Comparison of ENCODE assay signal across 22 cellular contexts in the genomic region with DNA sequence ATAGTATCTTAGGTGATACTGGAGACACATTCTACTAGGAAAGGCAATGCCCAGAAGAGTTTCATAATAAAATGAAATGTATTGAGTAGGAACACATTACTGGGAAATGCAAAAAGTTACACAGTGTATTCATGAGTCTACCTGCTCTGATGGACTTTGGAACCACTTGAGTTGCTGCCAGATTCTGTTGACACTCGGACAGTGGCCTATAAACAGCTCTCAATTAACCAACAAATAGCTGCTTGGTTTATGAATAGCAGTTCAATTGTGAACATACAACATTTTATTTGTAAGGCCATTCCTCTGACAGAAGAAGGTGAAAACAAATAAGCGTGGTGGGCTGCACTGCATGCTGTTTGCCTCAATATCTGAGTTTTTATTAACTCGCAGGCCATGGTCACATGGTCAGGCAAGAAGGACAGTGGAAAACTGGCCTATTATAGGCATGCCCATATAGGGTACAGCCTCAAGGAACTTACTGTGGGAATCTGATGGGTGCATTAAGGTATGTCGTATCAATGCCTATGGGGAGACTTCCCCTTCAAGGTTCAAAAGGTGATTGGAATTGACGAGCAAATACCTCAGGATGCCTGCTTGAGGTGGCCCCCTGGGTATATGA.
"Had no signal": no experiment of that assay in that cellular context is flagged by ENCODE, and none has a peak within 500 bp of the region (broad histone marks: within the 10 kb centered on the region; RNA-seq: fewer than 3 reads in every experiment).

No MANE protein-coding gene starts in this region.

- H3K27ac Mint-ChIP-seq: activated B cell treated with CpG ODN at 0.5 μM for 24 hours; activated CD4-positive, alpha-beta memory T cell treated with anti-CD3 and anti-CD28 coated beads for 36 hours; activated CD4-positive, alpha-beta T cell treated with anti-CD3 and anti-CD28 coated beads for 36 hours; activated naive CD4-positive, alpha-beta T cell treated with anti-CD3 and anti-CD28 coated beads for 36 hours; activated naive CD8-positive, alpha-beta T cell treated with anti-CD3 and anti-CD28 coated beads, Interleukin-2, amount 10 ng/mL, durations not matched to agents 7 days and 5 days; activated T-cell treated with anti-CD3 and anti-CD28 coated beads, Interleukin-2, amount 50 U/mL, for 72 hours; immature natural killer cell; mesothelial cell of epicardium; natural killer cell treated with Interleukin-12 subunit alpha and Interleukin-12 subunit beta and Interleukin-15 and Interleukin-18, amount 100 ng/mL, for 72 hours; stimulated activated naive CD8-positive, alpha-beta T cell treated with anti-CD3 and anti-CD28 coated beads, Interleukin-15, Interleukin-2, amounts not matched to agents 100 ng/mL and 50 ng/mL, for 24 hours; T-helper 1 cell treated with Interleukin-12 subunit alpha and Interleukin-12 subunit beta and Interleukin-4 antibody, amounts not matched to agents 30 μg/mL and 1 μg/mL, for 36 hours had no signal

- DNase-seq: activated B cell treated with CpG ODN at 0.5 μM for 24 hours; activated CD4-positive, alpha-beta memory T cell treated with anti-CD3 and anti-CD28 coated beads for 36 hours; activated CD4-positive, alpha-beta T cell treated with anti-CD3 and anti-CD28 coated beads for 36 hours; activated effector memory CD4-positive, alpha-beta T cell treated with Interleukin-2 at 50 U/mL for 16 hours; activated naive CD4-positive, alpha-beta T cell treated with anti-CD3 and anti-CD28 coated beads for 36 hours; activated naive CD8-positive, alpha-beta T cell treated with anti-CD3 and anti-CD28 coated beads, Interleukin-2, amount 10 ng/mL, durations not matched to agents 7 days and 5 days; activated T-cell treated with anti-CD3 and anti-CD28 coated beads, Interleukin-2, amount 50 U/mL, for 72 hours; amniotic stem cell; dermis blood vessel endothelial cell; effector CD8-positive, alpha-beta T cell; foreskin keratinocyte; immature natural killer cell; left ventricle myocardium inferior; mammary epithelial cell; ovary; right cardiac atrium; stimulated activated CD4-positive, alpha-beta T cell treated with anti-CD3 and anti-CD28 coated beads, Interleukin-1b, Interleukin-23, amount 100 ng/mL, for 48 hours; tibial artery had no signal

- H3K4me1 Mint-ChIP-seq: activated B cell treated with CpG ODN at 0.5 μM for 24 hours; activated CD4-positive, alpha-beta T cell treated with anti-CD3 and anti-CD28 coated beads for 36 hours; activated naive CD8-positive, alpha-beta T cell treated with anti-CD3 and anti-CD28 coated beads, Interleukin-2, amount 10 ng/mL, durations not matched to agents 7 days and 5 days; immature natural killer cell had no signal

- H3K9me3 Mint-ChIP-seq: activated CD4-positive, alpha-beta memory T cell treated with anti-CD3 and anti-CD28 coated beads for 36 hours; activated naive CD4-positive, alpha-beta T cell treated with anti-CD3 and anti-CD28 coated beads for 36 hours; activated T-cell treated with anti-CD3 and anti-CD28 coated beads, Interleukin-2, amount 50 U/mL, for 72 hours; immature natural killer cell; natural killer cell treated with Interleukin-12 subunit alpha and Interleukin-12 subunit beta and Interleukin-15 and Interleukin-18, amount 100 ng/mL, for 72 hours; stimulated activated naive CD8-positive, alpha-beta T cell treated with anti-CD3 and anti-CD28 coated beads, Interleukin-15, Interleukin-2, amounts not matched to agents 100 ng/mL and 50 ng/mL, for 24 hours; T-helper 1 cell treated with Interleukin-12 subunit alpha and Interleukin-12 subunit beta and Interleukin-4 antibody, amounts not matched to agents 30 μg/mL and 1 μg/mL, for 36 hours had no signal

- H3K4me1 ChIP-seq: foreskin keratinocyte had no signal

- H3K4me3 ChIP-seq: left ventricle myocardium inferior, ovary, tibial artery had no signal

- H3K27ac ChIP-seq: foreskin keratinocyte, left ventricle myocardium inferior, ovary, tibial artery had no signal

- H3K9me3 ChIP-seq: left ventricle myocardium inferior, ovary, tibial artery had no signal

- H3K4me3 Mint-ChIP-seq: activated B cell treated with CpG ODN at 0.5 μM for 24 hours; activated CD4-positive, alpha-beta memory T cell treated with anti-CD3 and anti-CD28 coated beads for 36 hours; activated CD4-positive, alpha-beta T cell treated with anti-CD3 and anti-CD28 coated beads for 36 hours; activated naive CD4-positive, alpha-beta T cell treated with anti-CD3 and anti-CD28 coated beads for 36 hours; activated naive CD8-positive, alpha-beta T cell treated with anti-CD3 and anti-CD28 coated beads, Interleukin-2, amount 10 ng/mL, durations not matched to agents 7 days and 5 days; activated T-cell treated with anti-CD3 and anti-CD28 coated beads, Interleukin-2, amount 50 U/mL, for 72 hours; immature natural killer cell; mesothelial cell of epicardium; natural killer cell treated with Interleukin-12 subunit alpha and Interleukin-12 subunit beta and Interleukin-15 and Interleukin-18, amount 100 ng/mL, for 72 hours; stimulated activated naive CD8-positive, alpha-beta T cell treated with anti-CD3 and anti-CD28 coated beads, Interleukin-15, Interleukin-2, amounts not matched to agents 100 ng/mL and 50 ng/mL, for 24 hours; T-helper 1 cell treated with Interleukin-12 subunit alpha and Interleukin-12 subunit beta and Interleukin-4 antibody, amounts not matched to agents 30 μg/mL and 1 μg/mL, for 36 hours had no signal

- H3K36me3 ChIP-seq: ovary had no signal

- H3K27me3 ChIP-seq: foreskin keratinocyte, ovary, tibial artery had no signal

- H3K36me3 Mint-ChIP-seq: natural killer cell treated with Interleukin-12 subunit alpha and Interleukin-12 subunit beta and Interleukin-15 and Interleukin-18, amount 100 ng/mL, for 72 hours had no signal

- H3K27me3 Mint-ChIP-seq: activated B cell treated with CpG ODN at 0.5 μM for 24 hours; activated CD4-positive, alpha-beta memory T cell treated with anti-CD3 and anti-CD28 coated beads for 36 hours; activated CD4-positive, alpha-beta T cell treated with anti-CD3 and anti-CD28 coated beads for 36 hours; activated naive CD8-positive, alpha-beta T cell treated with anti-CD3 and anti-CD28 coated beads, Interleukin-2, amount 10 ng/mL, durations not matched to agents 7 days and 5 days; natural killer cell treated with Interleukin-12 subunit alpha and Interleukin-12 subunit beta and Interleukin-15 and Interleukin-18, amount 100 ng/mL, for 72 hours; stimulated activated naive CD8-positive, alpha-beta T cell treated with anti-CD3 and anti-CD28 coated beads, Interleukin-15, Interleukin-2, amounts not matched to agents 100 ng/mL and 50 ng/mL, for 24 hours had no signal

- ATAC-seq: activated CD4-positive, alpha-beta T cell treated with anti-CD3 and anti-CD28 coated beads for 36 hours; activated T-cell treated with anti-CD3 and anti-CD28 coated beads, Interleukin-2, amount 50 U/mL, for 72 hours; foreskin keratinocyte; natural killer cell treated with Interleukin-12 subunit alpha and Interleukin-12 subunit beta and Interleukin-15 and Interleukin-18, amount 100 ng/mL, for 72 hours had no signal
